In genomic region chr9:97038909-97039781, GRCh38 we compare ENCODE assay signal across 8 cellular contexts. TPM values are rescaled to one million over a fixed set of nuclear protein-coding genes. Genes with fewer than 3 reads are reported as not detected.
DNase-seq lines count a peak whose midpoint lies in the region; ATAC-seq, FAIRE-seq and TF ChIP-seq lines count a peak whose summit lies in the region.

TSS of gene CTSV (minus strand) at chr9:97039142. CDS start at chr9:97038043, 1,099 bp downstream.

- H3K9me3 Mint-ChIP-seq in activated T-helper 17 cell treated with anti-CD3 and anti-CD28 coated beads, Interleukin-2, amount 50 U/mL, for 72 hours: peaks cover 4% of the 10 kb centered on the region
- H3K9me3 Mint-ChIP-seq in nephron progenitor cell: peaks cover 15% of the 10 kb centered on the region

- peaks cover 38% of the 10 kb centered on the region for H3K27me3 Mint-ChIP-seq in activated T-helper 17 cell treated with anti-CD3 and anti-CD28 coated beads, Interleukin-2, amount 50 U/mL, for 72 hours
- H3K27me3 Mint-ChIP-seq in nephron progenitor cell (ENCODE audit: low read depth, poor library complexity): peaks cover 50% of the 10 kb centered on the region

- H3K4me3 Mint-ChIP-seq in activated T-helper 17 cell treated with anti-CD3 and anti-CD28 coated beads, Interleukin-2, amount 50 U/mL, for 72 hours: peak within 1 kb of the TSS; percentile 80
- peak within 1 kb of the TSS; percentile 88 for H3K4me3 Mint-ChIP-seq in nephron progenitor cell

- ATAC-seq in GM21717 (IDR thresholded peaks at IDR 0.05; ENCODE audit: unreplicated experiment): peak; percentile 98
- peak; percentile 100 for ATAC-seq in activated T-helper 17 cell treated with anti-CD3 and anti-CD28 coated beads, Interleukin-2, amount 50 U/mL, for 72 hours (replicated peaks)
- ATAC-seq in stimulated activated naive CD8-positive, alpha-beta T cell treated with anti-CD3 and anti-CD28 coated beads, Interleukin-15, Interleukin-2, amounts not matched to agents 100 U/mL and 50 U/mL, for 24 hours: peak; percentile 99

- H3K36me3 Mint-ChIP-seq in activated T-helper 17 cell treated with anti-CD3 and anti-CD28 coated beads, Interleukin-2, amount 50 U/mL, for 72 hours (ENCODE audit: low read depth): no peaks in the 10 kb centered on the region
- peaks cover 18% of the 10 kb centered on the region for H3K36me3 Mint-ChIP-seq in nephron progenitor cell (ENCODE audit: low read depth)

- FAIRE-seq in RCC 7860 (lab: Jason Lieb, UNC): peak; percentile 46

- H3K4me1 Mint-ChIP-seq in activated T-helper 17 cell treated with anti-CD3 and anti-CD28 coated beads, Interleukin-2, amount 50 U/mL, for 72 hours: peaks cover 11% of the 10 kb centered on the region
- peaks cover 5% of the 10 kb centered on the region for H3K4me1 Mint-ChIP-seq in nephron progenitor cell

- H3K4me3 ChIP-seq in Jurkat, Clone E6-1 (ENCODE audit: low read length): peak within 1 kb of the TSS; percentile 52
- peak within 1 kb of the TSS; percentile 66 for H3K4me3 ChIP-seq in fibroblast of the aortic adventitia (ENCODE audit: low read depth, low read length)

- DNase-seq in DMS 273 (lab: John Stamatoyannopoulos, UW; ENCODE audit: unreplicated experiment) (peak; percentile 96), RCC 7860 (ENCODE audit: low spot score) (peak; percentile 70), fibroblast of the aortic adventitia (ENCODE audit: low read depth) (peak; percentile 64), nephron progenitor cell (peak; percentile 96)
- peak; percentile 85 for DNase-seq in Jurkat, Clone E6-1 (ENCODE audit: low read depth, low spot score)
- DNase-seq in stimulated activated naive CD8-positive, alpha-beta T cell treated with anti-CD3 and anti-CD28 coated beads, Interleukin-15, Interleukin-2, amounts not matched to agents 100 U/mL and 50 U/mL, for 24 hours: peak; percentile 86

- no peak within 1 kb of the TSS for H3K27ac Mint-ChIP-seq in activated T-helper 17 cell treated with anti-CD3 and anti-CD28 coated beads, Interleukin-2, amount 50 U/mL, for 72 hours
- peak within 1 kb of the TSS; percentile 60 for H3K27ac Mint-ChIP-seq in nephron progenitor cell

- no peak for TF ChIP-seq CTCF in fibroblast of the aortic adventitia (IDR thresholded peaks at IDR 0.05; ENCODE audit: insufficient read depth, low read length)
- TF ChIP-seq CTCF in nephron progenitor cell (IDR thresholded peaks at IDR 0.05): no peak

RNA-seq across cellular contexts. Expression of gene CTSV, which starts in this region (rescaled TPM):
- polyA plus RNA-seq in Jurkat, Clone E6-1 (2012; ENCODE audit: insufficient read depth, insufficient read length): 21.5 TPM
- total RNA-seq in activated T-helper 17 cell treated with anti-CD3 and anti-CD28 coated beads, Interleukin-2, amount 50 U/mL, for 72 hours: 1 to 10 TPM; 1.0 to 2.1 TPM
- 0.18 TPM in 1 of 2 replicates, not detected in the other for total RNA-seq in fibroblast of the aortic adventitia (ENCODE audit: low replicate concordance)

Comparison
In these comparisons a context has a peak if more than half of its experiments do, and no peak if none do; other contexts are left out.
1. Peak in every context shown above with its lines: DNase-seq, ATAC-seq and H3K4me3 ChIP-seq.
2. Peak in DNase-seq and H3K4me3 ChIP-seq in fibroblast of the aortic adventitia; RNA of the gene not detected or under 1 TPM.